Comparison of ENCODE assay signal across 28 cellular contexts in the genomic region with DNA sequence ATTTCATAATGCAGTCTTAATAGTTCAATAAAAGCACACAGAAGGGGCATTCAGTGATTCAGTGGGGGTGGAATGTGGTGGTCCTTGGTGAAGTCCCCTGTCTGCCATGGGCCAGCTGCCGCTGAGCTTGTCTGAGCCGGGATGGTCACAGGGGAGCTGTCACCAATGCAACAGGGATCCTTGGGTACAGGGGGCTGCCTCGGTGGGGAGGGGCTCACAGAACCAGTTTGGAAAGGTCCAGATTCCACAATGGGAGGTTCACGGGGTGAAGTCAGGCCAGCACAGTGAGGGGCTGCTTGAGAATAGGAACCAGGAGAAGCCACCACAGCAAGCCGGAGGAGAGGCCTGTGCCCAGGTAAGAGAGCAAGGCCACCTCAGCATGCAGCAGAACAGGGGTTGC.
"Had no signal": no experiment of that assay in that cellular context is flagged by ENCODE, and none has a peak within 500 bp of the region (broad histone marks: within the 10 kb centered on the region; RNA-seq: fewer than 3 reads in every experiment).

No MANE protein-coding gene starts in this region.

- H3K27ac ChIP-seq: adrenal gland, body of pancreas, esophagus squamous epithelium had no signal

- H3K27me3 ChIP-seq: adrenal gland, body of pancreas, esophagus squamous epithelium had no signal

- H3K36me3 ChIP-seq: adrenal gland, esophagus squamous epithelium had no signal

- H3K4me1 ChIP-seq: adrenal gland, body of pancreas, esophagus squamous epithelium had no signal

- H3K36me3 Mint-ChIP-seq: activated naive CD4-positive, alpha-beta T cell treated with anti-CD3 and anti-CD28 coated beads, Interleukin-2, amount 50 U/mL, for 24 hours; activated naive CD8-positive, alpha-beta T cell treated with anti-CD3 and anti-CD28 coated beads for 36 hours had no signal

- H3K4me3 ChIP-seq: adrenal gland, body of pancreas, esophagus squamous epithelium had no signal

- H3K9me3 Mint-ChIP-seq: activated CD4-positive, alpha-beta memory T cell treated with anti-CD3 and anti-CD28 coated beads for 36 hours; activated CD4-positive, alpha-beta T cell treated with anti-CD3 and anti-CD28 coated beads, Interleukin-2, amount 10 ng/mL, durations not matched to agents 24 days and 14 days; activated naive CD4-positive, alpha-beta T cell treated with anti-CD3 and anti-CD28 coated beads for 36 hours; activated naive CD8-positive, alpha-beta T cell treated with anti-CD3 and anti-CD28 coated beads for 36 hours; activated T-cell treated with anti-CD3 and anti-CD28 coated beads, Interleukin-2, amount 50 U/mL, for 4 hours; effector memory CD8-positive, alpha-beta T cell had no signal

- H3K9me3 ChIP-seq: adrenal gland, body of pancreas, esophagus squamous epithelium had no signal

- H3K27me3 Mint-ChIP-seq: activated CD4-positive, alpha-beta memory T cell treated with anti-CD3 and anti-CD28 coated beads for 36 hours; activated CD4-positive, alpha-beta T cell treated with anti-CD3 and anti-CD28 coated beads for 36 hours; activated naive CD4-positive, alpha-beta T cell treated with anti-CD3 and anti-CD28 coated beads, Interleukin-2, amount 50 U/mL, for 24 hours; activated naive CD8-positive, alpha-beta T cell treated with anti-CD3 and anti-CD28 coated beads for 36 hours; activated naive CD8-positive, alpha-beta T cell treated with anti-CD3 and anti-CD28 coated beads, Interleukin-2, amount 50 U/mL, for 24 hours; activated T-helper 17 cell treated with anti-CD3 and anti-CD28 coated beads, Interleukin-2, amount 50 U/mL, for 72 hours had no signal

- H3K4me3 Mint-ChIP-seq: activated CD4-positive, alpha-beta memory T cell treated with anti-CD3 and anti-CD28 coated beads for 36 hours; activated CD4-positive, alpha-beta T cell treated with anti-CD3 and anti-CD28 coated beads for 36 hours; activated CD4-positive, alpha-beta T cell treated with anti-CD3 and anti-CD28 coated beads, Interleukin-2, amount 10 ng/mL, durations not matched to agents 24 days and 14 days; activated naive CD4-positive, alpha-beta T cell treated with anti-CD3 and anti-CD28 coated beads for 36 hours; activated naive CD4-positive, alpha-beta T cell treated with anti-CD3 and anti-CD28 coated beads, Interleukin-2, amount 50 U/mL, for 24 hours; activated naive CD8-positive, alpha-beta T cell treated with anti-CD3 and anti-CD28 coated beads for 36 hours; activated naive CD8-positive, alpha-beta T cell treated with anti-CD3 and anti-CD28 coated beads, Interleukin-2, amount 50 U/mL, for 24 hours; activated T-cell treated with anti-CD3 and anti-CD28 coated beads, Interleukin-2, amount 50 U/mL, for 4 hours; activated T-helper 17 cell treated with anti-CD3 and anti-CD28 coated beads, Interleukin-2, amount 50 U/mL, for 72 hours; effector memory CD8-positive, alpha-beta T cell had no signal

- ATAC-seq: activated CD4-positive, alpha-beta T cell treated with anti-CD3 and anti-CD28 coated beads for 36 hours; activated naive CD8-positive, alpha-beta T cell treated with anti-CD3 and anti-CD28 coated beads, Interleukin-2, amount 50 U/mL, for 24 hours; activated T-cell treated with anti-CD3 and anti-CD28 coated beads, Interleukin-2, amount 50 U/mL, for 4 hours; activated T-helper 17 cell treated with anti-CD3 and anti-CD28 coated beads, Interleukin-2, amount 50 U/mL, for 72 hours; body of pancreas; effector memory CD8-positive, alpha-beta T cell had no signal

- H3K27ac Mint-ChIP-seq: activated CD4-positive, alpha-beta memory T cell treated with anti-CD3 and anti-CD28 coated beads for 36 hours; activated CD4-positive, alpha-beta T cell treated with anti-CD3 and anti-CD28 coated beads for 36 hours; activated CD4-positive, alpha-beta T cell treated with anti-CD3 and anti-CD28 coated beads, Interleukin-2, amount 10 ng/mL, durations not matched to agents 24 days and 14 days; activated naive CD4-positive, alpha-beta T cell treated with anti-CD3 and anti-CD28 coated beads for 36 hours; activated naive CD4-positive, alpha-beta T cell treated with anti-CD3 and anti-CD28 coated beads, Interleukin-2, amount 50 U/mL, for 24 hours; activated naive CD8-positive, alpha-beta T cell treated with anti-CD3 and anti-CD28 coated beads for 36 hours; activated naive CD8-positive, alpha-beta T cell treated with anti-CD3 and anti-CD28 coated beads, Interleukin-2, amount 50 U/mL, for 24 hours; activated T-helper 17 cell treated with anti-CD3 and anti-CD28 coated beads, Interleukin-2, amount 50 U/mL, for 72 hours; effector memory CD8-positive, alpha-beta T cell had no signal

- H3K4me1 Mint-ChIP-seq: activated CD4-positive, alpha-beta T cell treated with anti-CD3 and anti-CD28 coated beads for 36 hours; activated CD4-positive, alpha-beta T cell treated with anti-CD3 and anti-CD28 coated beads, Interleukin-2, amount 10 ng/mL, durations not matched to agents 24 days and 14 days; activated naive CD8-positive, alpha-beta T cell treated with anti-CD3 and anti-CD28 coated beads for 36 hours had no signal

- DNase-seq: activated CD4-positive, alpha-beta memory T cell treated with anti-CD3 and anti-CD28 coated beads for 36 hours; activated CD4-positive, alpha-beta T cell treated with anti-CD3 and anti-CD28 coated beads for 36 hours; activated CD4-positive, alpha-beta T cell treated with anti-CD3 and anti-CD28 coated beads, Interleukin-2, amount 10 ng/mL, durations not matched to agents 24 days and 14 days; activated CD4-positive, CD25-positive, alpha-beta regulatory T cell; activated CD4-positive, CD25-positive, alpha-beta regulatory T cell treated with anti-CD3 and anti-CD28 coated beads, Interleukin-2, amount 50 U/mL, for 72 hours; activated CD8-positive, alpha-beta memory T cell treated with anti-CD3 and anti-CD28 coated beads for 24 hours; activated effector memory CD4-positive, alpha-beta T cell treated with Interleukin-2 at 50 U/mL for 16 hours; activated gamma-delta T cell treated with Interleukin-2 at 50 U/mL for 16 hours; activated naive CD4-positive, alpha-beta T cell treated with anti-CD3 and anti-CD28 coated beads for 36 hours; activated naive CD8-positive, alpha-beta T cell treated with anti-CD3 and anti-CD28 coated beads for 36 hours; activated naive CD8-positive, alpha-beta T cell treated with anti-CD3 and anti-CD28 coated beads, Interleukin-2, amount 50 U/mL, for 24 hours; activated T-cell treated with anti-CD3 and anti-CD28 coated beads, Interleukin-2, amount 50 U/mL, for 4 hours; adrenal gland; amygdala; aorta; body of pancreas; caudate nucleus; cortex of kidney; dermis blood vessel endothelial cell; effector CD4-positive, alpha-beta T cell; effector memory CD8-positive, alpha-beta T cell; erythroblast; esophagus squamous epithelium; foreskin melanocyte; T-helper 1 cell; T-helper 2 cell had no signal
